8 cellular contexts compared by ENCODE assay signal in the genomic region with DNA sequence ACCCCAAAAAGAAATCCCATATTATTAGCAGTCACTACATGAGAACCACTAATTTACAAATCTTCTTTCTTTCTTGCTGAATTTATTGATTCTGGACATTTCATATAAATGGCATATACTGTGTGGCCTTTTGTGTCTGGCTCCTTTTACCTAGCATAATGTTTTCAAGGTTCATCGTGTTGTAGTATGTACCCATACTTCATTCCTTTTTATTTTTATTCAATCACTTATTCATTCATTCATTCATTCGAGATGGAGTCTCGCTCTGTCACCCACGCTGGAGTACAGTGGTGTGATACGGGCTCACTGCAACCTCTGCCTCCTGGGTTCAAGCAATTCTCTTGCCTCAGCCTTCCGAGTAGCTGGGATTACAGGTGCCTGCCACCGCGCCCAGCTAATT. TPM values are rescaled to one million over a fixed set of nuclear protein-coding genes. Genes with fewer than 3 reads are reported as not detected.
"Had no signal": no experiment of that assay in that cellular context is flagged by ENCODE, and none has a peak within 500 bp of the region (broad histone marks: within the 10 kb centered on the region; RNA-seq: fewer than 3 reads in every experiment).

No MANE protein-coding gene starts in this region.

- H3K4me3 ChIP-seq: GM23338, HAP-1 had no signal

- H3K36me3 ChIP-seq: HAP-1 had no signal

- H3K4me2 ChIP-seq: GM23338 had no signal

- H3K27ac Mint-ChIP-seq: GM23338, IgD-negative memory B cell had no signal

- H2AFZ ChIP-seq: GM23338 had no signal

- FAIRE-seq: H1, HepG2 had no signal

- ATAC-seq: GM23338, HCT116, HepG2 had no signal

- H3K9me3 Mint-ChIP-seq: GM23338, HFFc6, IgD-negative memory B cell had no signal

- DNase-seq: HFFc6, KG1 had no signal

- H3K27me3 Mint-ChIP-seq: IgD-negative memory B cell had no signal

- H3K9me3 ChIP-seq: HAP-1 had no signal

- H3K4me1 Mint-ChIP-seq: GM23338 had no signal

- H3K4me3 Mint-ChIP-seq: GM23338, HFFc6 had no signal

- H3K4me1 ChIP-seq: HAP-1 had no signal

RNA-seq across cellular contexts. Expression of gene SRGN, which starts 58.0 kb away (rescaled TPM):
- total RNA-seq: GM23338, H1 had no signal
- polyA plus RNA-seq: GM23338, HepG2 had no signal
